In the genomic region with DNA sequence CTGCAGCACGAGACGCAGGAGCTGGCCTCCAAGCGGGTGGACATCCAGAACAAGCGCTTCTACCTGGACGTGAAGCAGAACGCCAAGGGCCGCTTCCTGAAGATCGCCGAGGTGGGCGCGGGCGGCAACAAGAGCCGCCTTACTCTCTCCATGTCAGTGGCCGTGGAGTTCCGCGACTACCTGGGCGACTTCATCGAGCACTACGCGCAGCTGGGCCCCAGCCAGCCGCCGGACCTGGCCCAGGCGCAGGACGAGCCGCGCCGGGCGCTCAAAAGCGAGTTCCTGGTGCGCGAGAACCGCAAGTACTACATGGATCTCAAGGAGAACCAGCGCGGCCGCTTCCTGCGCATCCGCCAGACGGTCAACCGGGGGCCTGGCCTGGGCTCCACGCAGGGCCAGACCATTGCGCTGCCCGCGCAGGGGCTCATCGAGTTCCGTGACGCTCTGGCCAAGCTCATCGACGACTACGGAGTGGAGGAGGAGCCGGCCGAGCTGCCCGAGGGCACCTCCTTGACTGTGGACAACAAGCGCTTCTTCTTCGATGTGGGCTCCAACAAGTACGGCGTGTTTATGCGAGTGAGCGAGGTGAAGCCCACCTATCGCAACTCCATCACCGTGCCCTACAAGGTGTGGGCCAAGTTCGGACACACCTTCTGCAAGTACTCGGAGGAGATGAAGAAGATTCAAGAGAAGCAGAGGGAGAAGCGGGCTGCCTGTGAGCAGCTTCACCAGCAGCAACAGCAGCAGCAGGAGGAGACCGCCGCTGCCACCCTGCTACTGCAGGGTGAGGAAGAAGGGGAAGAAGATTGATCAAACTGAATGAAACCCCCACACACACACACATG, we compare ENCODE assay signal across 1 cellular context.
TF ChIP-seq lines count a peak whose summit lies in the region.

No MANE protein-coding gene starts in this region.

TF ChIP-seq in HepG2, 621 proteins besides CTCF, POLR2A, EP300 and RAD21 (continued from another document):
- TF ChIP-seq, protein P1, sequence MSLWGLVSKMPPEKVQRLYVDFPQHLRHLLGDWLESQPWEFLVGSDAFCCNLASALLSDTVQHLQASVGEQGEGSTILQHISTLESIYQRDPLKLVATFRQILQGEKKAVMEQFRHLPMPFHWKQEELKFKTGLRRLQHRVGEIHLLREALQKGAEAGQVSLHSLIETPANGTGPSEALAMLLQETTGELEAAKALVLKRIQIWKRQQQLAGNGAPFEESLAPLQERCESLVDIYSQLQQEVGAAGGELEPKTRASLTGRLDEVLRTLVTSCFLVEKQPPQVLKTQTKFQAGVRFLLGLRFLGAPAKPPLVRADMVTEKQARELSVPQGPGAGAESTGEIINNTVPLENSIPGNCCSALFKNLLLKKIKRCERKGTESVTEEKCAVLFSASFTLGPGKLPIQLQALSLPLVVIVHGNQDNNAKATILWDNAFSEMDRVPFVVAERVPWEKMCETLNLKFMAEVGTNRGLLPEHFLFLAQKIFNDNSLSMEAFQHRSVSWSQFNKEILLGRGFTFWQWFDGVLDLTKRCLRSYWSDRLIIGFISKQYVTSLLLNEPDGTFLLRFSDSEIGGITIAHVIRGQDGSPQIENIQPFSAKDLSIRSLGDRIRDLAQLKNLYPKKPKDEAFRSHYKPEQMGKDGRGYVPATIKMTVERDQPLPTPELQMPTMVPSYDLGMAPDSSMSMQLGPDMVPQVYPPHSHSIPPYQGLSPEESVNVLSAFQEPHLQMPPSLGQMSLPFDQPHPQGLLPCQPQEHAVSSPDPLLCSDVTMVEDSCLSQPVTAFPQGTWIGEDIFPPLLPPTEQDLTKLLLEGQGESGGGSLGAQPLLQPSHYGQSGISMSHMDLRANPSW (CRISPR knock-in tag; IDR thresholded peaks at IDR 0.05; ENCODE audit: borderline replicate concordance) = no peak
- TF ChIP-seq ZNF567 (CRISPR knock-in tag; IDR thresholded peaks at IDR 0.05; ENCODE audit: borderline replicate concordance) = no peak
- TF ChIP-seq ZNF296 (CRISPR knock-in tag; conservative IDR thresholded peaks at IDR 0.05) = no peak
- TF ChIP-seq, protein P2, sequence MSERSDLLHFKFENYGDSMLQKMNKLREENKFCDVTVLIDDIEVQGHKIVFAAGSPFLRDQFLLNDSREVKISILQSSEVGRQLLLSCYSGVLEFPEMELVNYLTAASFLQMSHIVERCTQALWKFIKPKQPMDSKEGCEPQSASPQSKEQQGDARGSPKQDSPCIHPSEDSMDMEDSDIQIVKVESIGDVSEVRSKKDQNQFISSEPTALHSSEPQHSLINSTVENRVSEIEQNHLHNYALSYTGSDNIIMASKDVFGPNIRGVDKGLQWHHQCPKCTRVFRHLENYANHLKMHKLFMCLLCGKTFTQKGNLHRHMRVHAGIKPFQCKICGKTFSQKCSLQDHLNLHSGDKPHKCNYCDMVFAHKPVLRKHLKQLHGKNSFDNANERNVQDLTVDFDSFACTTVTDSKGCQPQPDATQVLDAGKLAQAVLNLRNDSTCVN (CRISPR knock-in tag; IDR thresholded peaks at IDR 0.05; ENCODE audit: borderline replicate concordance) = 0 out of 2 replicates have a peak, but pooled peaks have one; percentile 67
- TF ChIP-seq, protein P3, sequence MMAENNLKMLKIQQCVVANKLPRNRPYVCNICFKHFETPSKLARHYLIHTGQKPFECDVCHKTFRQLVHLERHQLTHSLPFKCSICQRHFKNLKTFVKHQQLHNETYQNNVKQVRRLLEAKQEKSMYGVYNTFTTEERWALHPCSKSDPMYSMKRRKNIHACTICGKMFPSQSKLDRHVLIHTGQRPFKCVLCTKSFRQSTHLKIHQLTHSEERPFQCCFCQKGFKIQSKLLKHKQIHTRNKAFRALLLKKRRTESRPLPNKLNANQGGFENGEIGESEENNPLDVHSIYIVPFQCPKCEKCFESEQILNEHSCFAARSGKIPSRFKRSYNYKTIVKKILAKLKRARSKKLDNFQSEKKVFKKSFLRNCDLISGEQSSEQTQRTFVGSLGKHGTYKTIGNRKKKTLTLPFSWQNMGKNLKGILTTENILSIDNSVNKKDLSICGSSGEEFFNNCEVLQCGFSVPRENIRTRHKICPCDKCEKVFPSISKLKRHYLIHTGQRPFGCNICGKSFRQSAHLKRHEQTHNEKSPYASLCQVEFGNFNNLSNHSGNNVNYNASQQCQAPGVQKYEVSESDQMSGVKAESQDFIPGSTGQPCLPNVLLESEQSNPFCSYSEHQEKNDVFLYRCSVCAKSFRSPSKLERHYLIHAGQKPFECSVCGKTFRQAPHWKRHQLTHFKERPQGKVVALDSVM (CRISPR knock-in tag; IDR thresholded peaks at IDR 0.05) = 0 out of 2 replicates have a peak, but pooled peaks have one; percentile 9
- TF ChIP-seq, protein P4, sequence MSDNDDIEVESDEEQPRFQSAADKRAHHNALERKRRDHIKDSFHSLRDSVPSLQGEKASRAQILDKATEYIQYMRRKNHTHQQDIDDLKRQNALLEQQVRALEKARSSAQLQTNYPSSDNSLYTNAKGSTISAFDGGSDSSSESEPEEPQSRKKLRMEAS (IDR thresholded peaks at IDR 0.05) = peak; percentile 52; the same call in 1 of the 2 replicates
- TF ChIP-seq, protein P5, sequence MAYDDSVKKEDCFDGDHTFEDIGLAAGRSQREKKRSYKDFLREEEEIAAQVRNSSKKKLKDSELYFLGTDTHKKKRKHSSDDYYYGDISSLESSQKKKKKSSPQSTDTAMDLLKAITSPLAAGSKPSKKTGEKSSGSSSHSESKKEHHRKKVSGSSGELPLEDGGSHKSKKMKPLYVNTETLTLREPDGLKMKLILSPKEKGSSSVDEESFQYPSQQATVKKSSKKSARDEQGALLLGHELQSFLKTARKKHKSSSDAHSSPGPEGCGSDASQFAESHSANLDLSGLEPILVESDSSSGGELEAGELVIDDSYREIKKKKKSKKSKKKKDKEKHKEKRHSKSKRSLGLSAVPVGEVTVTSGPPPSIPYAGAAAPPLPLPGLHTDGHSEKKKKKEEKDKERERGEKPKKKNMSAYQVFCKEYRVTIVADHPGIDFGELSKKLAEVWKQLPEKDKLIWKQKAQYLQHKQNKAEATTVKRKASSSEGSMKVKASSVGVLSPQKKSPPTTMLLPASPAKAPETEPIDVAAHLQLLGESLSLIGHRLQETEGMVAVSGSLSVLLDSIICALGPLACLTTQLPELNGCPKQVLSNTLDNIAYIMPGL (CRISPR knock-in tag; IDR thresholded peaks at IDR 0.05; ENCODE audit: borderline replicate concordance in 1 of 2, low read depth in 1 of 2) = peak; percentile 6 to 39; a peak in 2 of 4 replicates
- 0 out of 2 replicates have a peak, but pooled peaks have one; percentile 9 for TF ChIP-seq GPN1 (CRISPR knock-in tag; IDR thresholded peaks at IDR 0.05; ENCODE audit: borderline replicate concordance)
- no peak for TF ChIP-seq ZNF546 (CRISPR knock-in tag; conservative IDR thresholded peaks at IDR 0.05)
- TF ChIP-seq NKX3-1 (CRISPR knock-in tag; IDR thresholded peaks at IDR 0.05) = 0 out of 2 replicates have a peak, but pooled peaks have one; percentile 19
- peak; percentile 81; the same call in 1 of the 2 replicates for TF ChIP-seq ZNF773 (CRISPR knock-in tag; IDR thresholded peaks at IDR 0.05; ENCODE audit: borderline replicate concordance)
- TF ChIP-seq ZNF709 (CRISPR knock-in tag; IDR thresholded peaks at IDR 0.05) = 0 out of 2 replicates have a peak, but pooled peaks have one; percentile 42
- TF ChIP-seq SRF (IDR thresholded peaks at IDR 0.05; ENCODE audit: low read depth, low read length) = no peak
- 0 out of 2 replicates have a peak, but pooled peaks have one; percentile 35 for TF ChIP-seq HDAC2 (CRISPR knock-in tag; IDR thresholded peaks at IDR 0.05)
- TF ChIP-seq ZFX (CRISPR knock-in tag; IDR thresholded peaks at IDR 0.05; ENCODE audit: low read depth) = peak; percentile 69
- 0 out of 2 replicates have a peak, but pooled peaks have one; percentile 21 for TF ChIP-seq BHLHE40 (IDR thresholded peaks at IDR 0.05; ENCODE audit: low read length)
- TF ChIP-seq PHB2 (IDR thresholded peaks at IDR 0.05; ENCODE audit: partially characterized antibody) = no peak
- no peak for TF ChIP-seq ZNF75D (CRISPR knock-in tag; IDR thresholded peaks at IDR 0.05; ENCODE audit: borderline replicate concordance)
- peak; percentile 73; the same call in 1 of the 2 replicates for TF ChIP-seq ZNF292 (CRISPR knock-in tag; IDR thresholded peaks at IDR 0.05; ENCODE audit: borderline replicate concordance, low read depth)
- TF ChIP-seq FOXK1 (CRISPR knock-in tag; IDR thresholded peaks at IDR 0.05; ENCODE audit: borderline replicate concordance, low read depth) = 0 out of 2 replicates have a peak, but pooled peaks have one; percentile 15
- peak; percentile 57; the same call in 1 of the 2 replicates for TF ChIP-seq ZNF274 (CRISPR knock-in tag; IDR thresholded peaks at IDR 0.05)
- TF ChIP-seq RBFOX2 (IDR thresholded peaks at IDR 0.05; ENCODE audit: low read depth, low read length) = peak; percentile 68
- TF ChIP-seq PHF20 (CRISPR knock-in tag; IDR thresholded peaks at IDR 0.05) = 0 out of 2 replicates have a peak, but pooled peaks have one; percentile 1
- no peak for TF ChIP-seq SATB2 (CRISPR knock-in tag; IDR thresholded peaks at IDR 0.05)
- 0 out of 2 replicates have a peak, but pooled peaks have one; percentile 12 for TF ChIP-seq TAF1 (CRISPR knock-in tag; IDR thresholded peaks at IDR 0.05)
- TF ChIP-seq GATAD2A (CRISPR knock-in tag; IDR thresholded peaks at IDR 0.05) = no peak
- TF ChIP-seq STAT5B (CRISPR knock-in tag; IDR thresholded peaks at IDR 0.05) = no peak
- TF ChIP-seq TCF12 (IDR thresholded peaks at IDR 0.05) = no peak
- no peak for TF ChIP-seq TCF12 (CRISPR knock-in tag; IDR thresholded peaks at IDR 0.05)
- no peak for TF ChIP-seq NCOA2 (CRISPR knock-in tag; IDR thresholded peaks at IDR 0.05)
- TF ChIP-seq, protein P6, sequence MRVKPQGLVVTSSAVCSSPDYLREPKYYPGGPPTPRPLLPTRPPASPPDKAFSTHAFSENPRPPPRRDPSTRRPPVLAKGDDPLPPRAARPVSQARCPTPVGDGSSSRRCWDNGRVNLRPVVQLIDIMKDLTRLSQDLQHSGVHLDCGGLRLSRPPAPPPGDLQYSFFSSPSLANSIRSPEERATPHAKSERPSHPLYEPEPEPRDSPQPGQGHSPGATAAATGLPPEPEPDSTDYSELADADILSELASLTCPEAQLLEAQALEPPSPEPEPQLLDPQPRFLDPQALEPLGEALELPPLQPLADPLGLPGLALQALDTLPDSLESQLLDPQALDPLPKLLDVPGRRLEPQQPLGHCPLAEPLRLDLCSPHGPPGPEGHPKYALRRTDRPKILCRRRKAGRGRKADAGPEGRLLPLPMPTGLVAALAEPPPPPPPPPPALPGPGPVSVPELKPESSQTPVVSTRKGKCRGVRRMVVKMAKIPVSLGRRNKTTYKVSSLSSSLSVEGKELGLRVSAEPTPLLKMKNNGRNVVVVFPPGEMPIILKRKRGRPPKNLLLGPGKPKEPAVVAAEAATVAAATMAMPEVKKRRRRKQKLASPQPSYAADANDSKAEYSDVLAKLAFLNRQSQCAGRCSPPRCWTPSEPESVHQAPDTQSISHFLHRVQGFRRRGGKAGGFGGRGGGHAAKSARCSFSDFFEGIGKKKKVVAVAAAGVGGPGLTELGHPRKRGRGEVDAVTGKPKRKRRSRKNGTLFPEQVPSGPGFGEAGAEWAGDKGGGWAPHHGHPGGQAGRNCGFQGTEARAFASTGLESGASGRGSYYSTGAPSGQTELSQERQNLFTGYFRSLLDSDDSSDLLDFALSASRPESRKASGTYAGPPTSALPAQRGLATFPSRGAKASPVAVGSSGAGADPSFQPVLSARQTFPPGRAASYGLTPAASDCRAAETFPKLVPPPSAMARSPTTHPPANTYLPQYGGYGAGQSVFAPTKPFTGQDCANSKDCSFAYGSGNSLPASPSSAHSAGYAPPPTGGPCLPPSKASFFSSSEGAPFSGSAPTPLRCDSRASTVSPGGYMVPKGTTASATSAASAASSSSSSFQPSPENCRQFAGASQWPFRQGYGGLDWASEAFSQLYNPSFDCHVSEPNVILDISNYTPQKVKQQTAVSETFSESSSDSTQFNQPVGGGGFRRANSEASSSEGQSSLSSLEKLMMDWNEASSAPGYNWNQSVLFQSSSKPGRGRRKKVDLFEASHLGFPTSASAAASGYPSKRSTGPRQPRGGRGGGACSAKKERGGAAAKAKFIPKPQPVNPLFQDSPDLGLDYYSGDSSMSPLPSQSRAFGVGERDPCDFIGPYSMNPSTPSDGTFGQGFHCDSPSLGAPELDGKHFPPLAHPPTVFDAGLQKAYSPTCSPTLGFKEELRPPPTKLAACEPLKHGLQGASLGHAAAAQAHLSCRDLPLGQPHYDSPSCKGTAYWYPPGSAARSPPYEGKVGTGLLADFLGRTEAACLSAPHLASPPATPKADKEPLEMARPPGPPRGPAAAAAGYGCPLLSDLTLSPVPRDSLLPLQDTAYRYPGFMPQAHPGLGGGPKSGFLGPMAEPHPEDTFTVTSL (CRISPR knock-in tag; IDR thresholded peaks at IDR 0.05; ENCODE audit: borderline replicate concordance) = no peak
- no peak for TF ChIP-seq SSRP1 (CRISPR knock-in tag; IDR thresholded peaks at IDR 0.05)
